ENCODE assay signal across 19 cellular contexts in genomic region chr12:89356069-89356665, GRCh38. TPM values are rescaled to one million over a fixed set of nuclear protein-coding genes. Genes with fewer than 3 reads are reported as not detected.
A peak's percentile ranks its signal among the peaks of the same experiment; 100 is the strongest.
DNase-seq lines count a peak whose midpoint lies in the region; ATAC-seq and TF ChIP-seq lines count a peak whose summit lies in the region.
"Had no signal": no experiment of that assay in that cellular context is flagged by ENCODE, and none has a peak within 500 bp of the region (broad histone marks: within the 10 kb centered on the region; RNA-seq: fewer than 3 reads in every experiment).

No MANE protein-coding gene starts in this region.

- H3K36me3 Mint-ChIP-seq in GM23338 (ENCODE audit: low read depth) (peaks cover 18% of the 10 kb centered on the region), nephron progenitor cell (ENCODE audit: low read depth) (peaks cover 25% of the 10 kb centered on the region)
- no peaks in the 10 kb centered on the region for H3K36me3 Mint-ChIP-seq in activated naive CD8-positive, alpha-beta T cell treated with anti-CD3 and anti-CD28 coated beads, Interleukin-2, amount 50 U/mL, for 24 hours (ENCODE audit: low read depth)

- no peak overlapping the region for H3K27ac ChIP-seq in GM23338 (ENCODE audit: low read depth)
- peak overlapping the region; percentile 99 for H3K27ac ChIP-seq in hepatocyte
- no peak overlapping the region for H3K27ac ChIP-seq in suprapubic skin
- H3K27ac ChIP-seq: SJSA1 had no signal

- H3K4me1 ChIP-seq in GM23338 (ENCODE audit: insufficient read depth) (peaks cover 52% of the 10 kb centered on the region), hepatocyte (ENCODE audit: insufficient read depth) (peaks cover 19% of the 10 kb centered on the region), suprapubic skin (peaks cover 41% of the 10 kb centered on the region)

- no peak for TF ChIP-seq EP300 in suprapubic skin (IDR thresholded peaks at IDR 0.05)

- DNase-seq in GM23338 (ENCODE audit: low spot score) (no peak), hepatocyte (ENCODE audit: low spot score) (no peak), nephron progenitor cell (no peak), HuH-7 (ENCODE audit: low spot score) (no peak), MV-4-11 (lab: John Stamatoyannopoulos, UW) (no peak), suprapubic skin (ENCODE audit: low spot score in 2 of 2) (no peak), HUDEP-2 (lab: John Stamatoyannopoulos, UW; ENCODE audit: unreplicated experiment in 76 of 76) (no peak)
- no peak for DNase-seq in activated naive CD8-positive, alpha-beta T cell treated with anti-CD3 and anti-CD28 coated beads, Interleukin-2, amount 50 U/mL, for 24 hours
- DNase-seq: activated naive CD4-positive, alpha-beta T cell treated with anti-CD3 and anti-CD28 coated beads for 36 hours; esophagus squamous epithelium; head of caudate nucleus; islet precursor cell; NCI-H2081 treated with DMSO at 0.1 percent for 48 hours; NCI-H526 treated with DMSO at 0.1 percent for 48 hours; OCI-M1; pancreas; stimulated activated CD4-positive, alpha-beta T cell treated with anti-CD3 and anti-CD28 coated beads, Interleukin-4, amount 100 ng/mL, for 24 hours had no signal

- peaks cover 37% of the 10 kb centered on the region for H3K27me3 Mint-ChIP-seq in GM23338 (ENCODE audit: insufficient read depth, low read depth, poor library complexity)
- H3K27me3 Mint-ChIP-seq in activated naive CD8-positive, alpha-beta T cell treated with anti-CD3 and anti-CD28 coated beads, Interleukin-2, amount 50 U/mL, for 24 hours = peaks cover 5% of the 10 kb centered on the region
- H3K27me3 Mint-ChIP-seq in nephron progenitor cell (ENCODE audit: low read depth, poor library complexity) = no peaks in the 10 kb centered on the region

- H3K27me3 ChIP-seq in GM23338 (ENCODE audit: insufficient read depth) = peaks cover 43% of the 10 kb centered on the region
- H3K27me3 ChIP-seq in hepatocyte = no peaks in the 10 kb centered on the region
- H3K27me3 ChIP-seq in suprapubic skin = no peaks in the 10 kb centered on the region
- H3K27me3 ChIP-seq: esophagus squamous epithelium, pancreas, SJSA1 had no signal

- no peaks in the 10 kb centered on the region for H3K36me3 ChIP-seq in GM23338 (ENCODE audit: insufficient read depth)
- H3K36me3 ChIP-seq in hepatocyte (replicated peaks; ENCODE audit: insufficient read depth, low read depth) = no peaks in the 10 kb centered on the region
- no peaks in the 10 kb centered on the region for H3K36me3 ChIP-seq in suprapubic skin
- H3K36me3 ChIP-seq: esophagus squamous epithelium, pancreas had no signal

- H3K9me2 ChIP-seq in GM23338 (ENCODE audit: insufficient read depth) = no peaks in the 10 kb centered on the region
- H3K9me2 ChIP-seq in hepatocyte (replicated peaks; ENCODE audit: insufficient read depth) = no peaks in the 10 kb centered on the region

- H3K79me2 ChIP-seq in GM23338 (replicated peaks; ENCODE audit: insufficient read depth) (peaks cover 16% of the 10 kb centered on the region), hepatocyte (peaks cover 33% of the 10 kb centered on the region)

- TF ChIP-seq CTCF in GM23338 (conservative IDR thresholded peaks at IDR 0.05; ENCODE audit: low read depth in 2 of 2) (no peak), hepatocyte (IDR thresholded peaks at IDR 0.05; ENCODE audit: poor library complexity) (no peak), nephron progenitor cell (IDR thresholded peaks at IDR 0.05) (no peak), suprapubic skin (IDR thresholded peaks at IDR 0.05) (no peak)

- no peak for ATAC-seq in GM23338
- no peak for ATAC-seq in activated naive CD8-positive, alpha-beta T cell treated with anti-CD3 and anti-CD28 coated beads, Interleukin-2, amount 50 U/mL, for 24 hours
- ATAC-seq: pancreas had no signal

- H3K4me1 Mint-ChIP-seq in GM23338 (peaks cover 60% of the 10 kb centered on the region), nephron progenitor cell (peaks cover 61% of the 10 kb centered on the region)
- H3K4me1 Mint-ChIP-seq in activated naive CD8-positive, alpha-beta T cell treated with anti-CD3 and anti-CD28 coated beads, Interleukin-2, amount 50 U/mL, for 24 hours = peaks cover 29% of the 10 kb centered on the region

- TF ChIP-seq POLR2A in suprapubic skin (IDR thresholded peaks at IDR 0.05) = no peak

- WGBS in hepatocyte (ENCODE audit: low lambda C conversion rate, missing lambda C conversion rate) = 83% methylated on average over 4 of the region's 4 CpGs
- WGBS in suprapubic skin = 91% methylated on average over 4 of the region's 4 CpGs

- no peak overlapping the region for H3K27ac Mint-ChIP-seq in GM23338
- H3K27ac Mint-ChIP-seq in activated naive CD8-positive, alpha-beta T cell treated with anti-CD3 and anti-CD28 coated beads, Interleukin-2, amount 50 U/mL, for 24 hours = no peak overlapping the region
- H3K27ac Mint-ChIP-seq in nephron progenitor cell = peak overlapping the region; percentile 99
- H3K27ac Mint-ChIP-seq: activated naive CD4-positive, alpha-beta T cell treated with anti-CD3 and anti-CD28 coated beads for 36 hours had no signal

- peaks cover 7% of the 10 kb centered on the region; the same call in 2 of the 3 replicates for H3K9me3 Mint-ChIP-seq in GM23338
- H3K9me3 Mint-ChIP-seq in activated naive CD8-positive, alpha-beta T cell treated with anti-CD3 and anti-CD28 coated beads, Interleukin-2, amount 50 U/mL, for 24 hours = no peaks in the 10 kb centered on the region
- H3K9me3 Mint-ChIP-seq in nephron progenitor cell = no peaks in the 10 kb centered on the region
- H3K9me3 Mint-ChIP-seq: activated naive CD4-positive, alpha-beta T cell treated with anti-CD3 and anti-CD28 coated beads for 36 hours; IgD-negative memory B cell had no signal

- peak overlapping the region; percentile 70 for H3K4me3 ChIP-seq in GM23338
- no peak overlapping the region for H3K4me3 ChIP-seq in hepatocyte
- H3K4me3 ChIP-seq in suprapubic skin = no peak overlapping the region
- H3K4me3 ChIP-seq: SJSA1 had no signal

- H4K20me1 ChIP-seq in GM23338 (replicated peaks; ENCODE audit: insufficient read depth) = no peaks in the 10 kb centered on the region
- peaks cover under 1% of the 10 kb centered on the region for H4K20me1 ChIP-seq in hepatocyte (ENCODE audit: insufficient read depth, poor library complexity, severe bottlenecking)

- H2AFZ ChIP-seq in GM23338 (no peak overlapping the region), hepatocyte (no peak overlapping the region)

- no peaks in the 10 kb centered on the region for H3K9me3 ChIP-seq in hepatocyte (ENCODE audit: low read depth)
- H3K9me3 ChIP-seq in suprapubic skin = no peaks in the 10 kb centered on the region
- H3K9me3 ChIP-seq: esophagus squamous epithelium, pancreas, SJSA1 had no signal

- peaks cover 19% of the 10 kb centered on the region; the same call in 1 of the 2 replicates for H3F3A ChIP-seq in GM23338 (replicated peaks; ENCODE audit: low read depth)

- H3K4me2 ChIP-seq in GM23338 (peak overlapping the region; percentile 96), hepatocyte (peak overlapping the region; percentile 78)

- H3K4me3 Mint-ChIP-seq in GM23338 (peak overlapping the region; percentile 89), nephron progenitor cell (peak overlapping the region; percentile 99)
- H3K4me3 Mint-ChIP-seq in activated naive CD8-positive, alpha-beta T cell treated with anti-CD3 and anti-CD28 coated beads, Interleukin-2, amount 50 U/mL, for 24 hours = peak overlapping the region; percentile 27
- H3K4me3 Mint-ChIP-seq: activated naive CD4-positive, alpha-beta T cell treated with anti-CD3 and anti-CD28 coated beads for 36 hours had no signal

TF ChIP-seq in GM23338, 12 proteins besides CTCF, POLR2A, EP300 and RAD21 (continues in another document):
- TF ChIP-seq EZH2 (IDR thresholded peaks at IDR 0.05; ENCODE audit: low read depth, unreplicated experiment) = no peak
- no peak for TF ChIP-seq JUNB (IDR thresholded peaks at IDR 0.05; ENCODE audit: unreplicated experiment)

RNA-seq across cellular contexts. Expression of gene DUSP6, which starts 3.9 kb away (rescaled TPM):
- 153 and 191 TPM in 2 replicates for total RNA-seq in GM23338 (2014; rRNA removed; shearing (Covaris generic))
- 100 and 117 TPM in 2 replicates for polyA plus RNA-seq in GM23338 (2016; fragmentation: Nextera tagmentation; extraction: Ambion mirVana)
- total RNA-seq in hepatocyte = 52.5 and 55.4 TPM in 2 replicates
- polyA plus RNA-seq in hepatocyte = 41.5 and 51.8 TPM in 2 replicates
- 10 to 100 TPM; 50.8 to 69.2 (median 59.7) TPM for total RNA-seq in suprapubic skin

Comparison
In these comparisons a context has a peak if more than half of its experiments do, and no peak if none do; other contexts are left out.
1. H3K4me3 Mint-ChIP-seq: peak in every context shown above with its lines; median percentile 99 in nephron progenitor cell; 89 in GM23338; 27 in activated naive CD8-positive, alpha-beta T cell treated with anti-CD3 and anti-CD28 coated beads, Interleukin-2, amount 50 U/mL, for 24 hours.